Comparison of ENCODE assay signal across 1 cellular context in genomic region chr2:208311954-208312353, GRCh38.
TF ChIP-seq lines count a peak whose summit lies in the region.

No MANE protein-coding gene starts in this region.

TF ChIP-seq in GM12878, 131 proteins besides CTCF, POLR2A, EP300 and RAD21 (continued from another document and continues in another):
- TF ChIP-seq HCFC1 (IDR thresholded peaks at IDR 0.05; ENCODE audit: low read length) (no peak), HDAC6 (IDR thresholded peaks at IDR 0.05; ENCODE audit: unreplicated experiment) (no peak), MTA3 (IDR thresholded peaks at IDR 0.05; ENCODE audit: borderline replicate concordance, low read length) (no peak), ZBTB33 (IDR thresholded peaks at IDR 0.05) (no peak), SUPT20H (IDR thresholded peaks at IDR 0.05; ENCODE audit: borderline replicate concordance, control insufficient read depth, low read depth, low read length) (no peak), PAX5 (IDR thresholded peaks at IDR 0.05; ENCODE audit: borderline replicate concordance, low read depth, low read length) (no peak), SP1 (IDR thresholded peaks at IDR 0.05; ENCODE audit: low read depth, low read length) (no peak), SKIL (IDR thresholded peaks at IDR 0.05; ENCODE audit: low read depth, poor library complexity, severe bottlenecking) (no peak), PAX8 (IDR thresholded peaks at IDR 0.05) (no peak), POU2F2 (IDR thresholded peaks at IDR 0.05; ENCODE audit: borderline replicate concordance, low read depth, low read length) (peak; percentile 44; the same call in 2 of the 3 replicates), YBX1 (IDR thresholded peaks at IDR 0.05) (no peak), RUNX3 (IDR thresholded peaks at IDR 0.05; ENCODE audit: low read length) (peak; percentile 49; the same call in 1 of the 2 replicates), POLR2AphosphoS5 (IDR thresholded peaks at IDR 0.05; ENCODE audit: low read length) (peak; percentile 57), ZSCAN29 (IDR thresholded peaks at IDR 0.05) (no peak), JUND (IDR thresholded peaks at IDR 0.05; ENCODE audit: low read depth, low read length) (0 out of 2 replicates have a peak, but pooled peaks have one; percentile 32), WRNIP1 (IDR thresholded peaks at IDR 0.05; ENCODE audit: borderline replicate concordance, low read depth, low read length) (no peak), CUX1 (IDR thresholded peaks at IDR 0.05; ENCODE audit: insufficient replicate concordance, low read depth, low read length) (no peak), MYC (IDR thresholded peaks at IDR 0.05; ENCODE audit: insufficient read depth, insufficient read length, insufficient replicate concordance, low read length, severe bottlenecking) (no peak), PBX3 (IDR thresholded peaks at IDR 0.05; ENCODE audit: insufficient replicate concordance, low read depth, low read length) (no peak), SREBF2 (IDR thresholded peaks at IDR 0.05; ENCODE audit: low read length) (no peak), NFYA (IDR thresholded peaks at IDR 0.05; ENCODE audit: borderline replicate concordance, low read depth, low read length) (no peak), USF1 (IDR thresholded peaks at IDR 0.05; ENCODE audit: borderline replicate concordance, extremely low read length, insufficient read depth, low read depth, low read length) (no peak), RELB (IDR thresholded peaks at IDR 0.05; ENCODE audit: low read depth) (no peak), CHD1 (IDR thresholded peaks at IDR 0.05; ENCODE audit: low read depth, low read length) (no peak), IRF4 (IDR thresholded peaks at IDR 0.05; ENCODE audit: low read depth, low read length) (0 out of 2 replicates have a peak, but pooled peaks have one; percentile 61), POLR2AphosphoS2 (IDR thresholded peaks at IDR 0.05; ENCODE audit: low read depth, low read length) (no peak), NKRF (conservative IDR thresholded peaks at IDR 0.05) (peak; percentile 93), MEF2A (IDR thresholded peaks at IDR 0.05; ENCODE audit: insufficient read depth, low read depth, low read length) (no peak), RCOR1 (conservative IDR thresholded peaks at IDR 0.05; ENCODE audit: low read depth, low read length) (no peak), ELK1 (IDR thresholded peaks at IDR 0.05; ENCODE audit: low read depth, low read length) (no peak), TCF12 (IDR thresholded peaks at IDR 0.05; ENCODE audit: low read depth, low read length) (no peak), TCF3 (IDR thresholded peaks at IDR 0.05; ENCODE audit: borderline replicate concordance, insufficient read depth, low read depth, low read length) (no peak), NR2C2 (IDR thresholded peaks at IDR 0.05; ENCODE audit: borderline replicate concordance, control insufficient read depth, insufficient read length, low read depth) (no peak), HSF1 (IDR thresholded peaks at IDR 0.05; ENCODE audit: low read depth, low read length) (no peak), TARDBP (IDR thresholded peaks at IDR 0.05; ENCODE audit: borderline replicate concordance) (no peak), PML (IDR thresholded peaks at IDR 0.05; ENCODE audit: low read length) (0 out of 2 replicates have a peak, but pooled peaks have one; percentile 36), E2F8 (IDR thresholded peaks at IDR 0.05; ENCODE audit: low read depth, partially characterized antibody) (no peak)
